24 cellular contexts compared by ENCODE assay signal in genomic region chr7:71705217-71705616, GRCh38.
"Had no signal": no experiment of that assay in that cellular context is flagged by ENCODE, and none has a peak within 500 bp of the region (broad histone marks: within the 10 kb centered on the region; RNA-seq: fewer than 3 reads in every experiment).

No MANE protein-coding gene starts in this region.

- H3K36me3 Mint-ChIP-seq: activated naive CD4-positive, alpha-beta T cell treated with anti-CD3 and anti-CD28 coated beads, Interleukin-2, amount 10 ng/mL, durations not matched to agents 7 days and 5 days; natural killer cell treated with Interleukin-12 subunit alpha and Interleukin-12 subunit beta and Interleukin-15 and Interleukin-18, amount 100 ng/mL, for 72 hours had no signal

- H3K4me3 ChIP-seq: body of pancreas, cardiac muscle cell, heart right ventricle, lower lobe of right lung, ovary, prostate gland, spleen, thyroid gland, upper lobe of right lung had no signal

- H3K27ac ChIP-seq: body of pancreas, cardiac muscle cell, epithelial cell of prostate, heart right ventricle, lower lobe of right lung, ovary, prostate gland, spleen, thyroid gland, upper lobe of right lung had no signal

- H3K27ac Mint-ChIP-seq: activated B cell treated with CpG ODN at 0.5 μM for 24 hours; activated CD4-positive, alpha-beta T cell treated with anti-CD3 and anti-CD28 coated beads for 36 hours; activated naive CD4-positive, alpha-beta T cell treated with anti-CD3 and anti-CD28 coated beads, Interleukin-2, amount 10 ng/mL, durations not matched to agents 7 days and 5 days; natural killer cell treated with Interleukin-12 subunit alpha and Interleukin-12 subunit beta and Interleukin-15 and Interleukin-18, amount 100 ng/mL, for 72 hours; T-helper 17 cell had no signal

- H3K4me1 Mint-ChIP-seq: activated B cell treated with CpG ODN at 0.5 μM for 24 hours; activated CD4-positive, alpha-beta T cell treated with anti-CD3 and anti-CD28 coated beads for 36 hours; activated naive CD4-positive, alpha-beta T cell treated with anti-CD3 and anti-CD28 coated beads, Interleukin-2, amount 10 ng/mL, durations not matched to agents 7 days and 5 days; T-helper 17 cell had no signal

- H3K4me1 ChIP-seq: body of pancreas, heart right ventricle, lower lobe of right lung, prostate gland, spleen, thyroid gland, upper lobe of right lung had no signal

- H3K36me3 ChIP-seq: cardiac muscle cell, heart right ventricle, lower lobe of right lung, ovary, prostate gland, spleen, thyroid gland, upper lobe of right lung had no signal

- DNase-seq: activated B cell treated with CpG ODN at 0.5 μM for 24 hours; activated CD4-positive, alpha-beta T cell treated with anti-CD3 and anti-CD28 coated beads for 36 hours; activated CD4-positive, alpha-beta T cell treated with anti-CD3 and anti-CD28 coated beads, Interleukin-2, amount 50 U/mL, for 4 hours; activated CD8-positive, alpha-beta memory T cell treated with anti-CD3 and anti-CD28 coated beads for 24 hours; activated CD8-positive, alpha-beta memory T cell treated with anti-CD3 and anti-CD28 coated beads, Interleukin-2, amount 50 U/mL, for 4 hours; activated effector memory CD4-positive, alpha-beta T cell treated with Interleukin-2 at 50 U/mL for 16 hours; activated naive CD4-positive, alpha-beta T cell treated with anti-CD3 and anti-CD28 coated beads, Interleukin-2, amount 10 ng/mL, durations not matched to agents 7 days and 5 days; activated T-cell treated with anti-CD3 and anti-CD28 coated beads, Interleukin-2, amount 50 U/mL, for 4 hours; body of pancreas; cortex of kidney; heart right ventricle; lower lobe of right lung; ovary; spleen; stimulated activated CD4-positive, alpha-beta T cell treated with anti-CD3 and anti-CD28 coated beads, Interleukin-4, amount 100 ng/mL, for 1 hour; stimulated activated naive CD4-positive, alpha-beta T cell treated with Interleukin-2 at 50 U/mL for 16 hours; T-helper 17 cell; thyroid gland; upper lobe of right lung had no signal

- ATAC-seq: activated CD4-positive, alpha-beta T cell treated with anti-CD3 and anti-CD28 coated beads for 36 hours; activated T-cell treated with anti-CD3 and anti-CD28 coated beads, Interleukin-2, amount 50 U/mL, for 4 hours; body of pancreas; heart right ventricle; left lobe of liver; lower lobe of right lung; natural killer cell treated with Interleukin-12 subunit alpha and Interleukin-12 subunit beta and Interleukin-15 and Interleukin-18, amount 100 ng/mL, for 72 hours; T-helper 17 cell; upper lobe of right lung had no signal

- H3K4me3 Mint-ChIP-seq: activated B cell treated with CpG ODN at 0.5 μM for 24 hours; activated CD4-positive, alpha-beta T cell treated with anti-CD3 and anti-CD28 coated beads for 36 hours; activated naive CD4-positive, alpha-beta T cell treated with anti-CD3 and anti-CD28 coated beads, Interleukin-2, amount 10 ng/mL, durations not matched to agents 7 days and 5 days; activated T-cell treated with anti-CD3 and anti-CD28 coated beads, Interleukin-2, amount 50 U/mL, for 4 hours; natural killer cell treated with Interleukin-12 subunit alpha and Interleukin-12 subunit beta and Interleukin-15 and Interleukin-18, amount 100 ng/mL, for 72 hours; T-helper 17 cell had no signal

- H3K27me3 ChIP-seq: body of pancreas, cardiac muscle cell, heart right ventricle, ovary, spleen, thyroid gland, upper lobe of right lung had no signal

- H3K9me3 ChIP-seq: body of pancreas, lower lobe of right lung, ovary, prostate gland, thyroid gland, upper lobe of right lung had no signal

- H3K27me3 Mint-ChIP-seq: activated B cell treated with CpG ODN at 0.5 μM for 24 hours; activated CD4-positive, alpha-beta T cell treated with anti-CD3 and anti-CD28 coated beads for 36 hours; activated naive CD4-positive, alpha-beta T cell treated with anti-CD3 and anti-CD28 coated beads, Interleukin-2, amount 10 ng/mL, durations not matched to agents 7 days and 5 days; natural killer cell treated with Interleukin-12 subunit alpha and Interleukin-12 subunit beta and Interleukin-15 and Interleukin-18, amount 100 ng/mL, for 72 hours; T-helper 17 cell had no signal
